ENCODE assay signal across 35 cellular contexts in genomic region chr11:75859614-75860013, GRCh38.
"Had no signal": no experiment of that assay in that cellular context is flagged by ENCODE, and none has a peak within 500 bp of the region (broad histone marks: within the 10 kb centered on the region; RNA-seq: fewer than 3 reads in every experiment).

No MANE protein-coding gene starts in this region.

- H3K36me3 ChIP-seq: MG63 had no signal

- DNase-seq: MG63, MM.1S, MV-4-11, NCI-H1048, NCI-H1092, NCI-H1092 treated with DMSO at 0.1 percent for 48 hours, NCI-H1105, NCI-H1105 treated with DMSO at 0.1 percent for 48 hours, NCI-H1417, NCI-H1417 treated with DMSO at 0.1 percent for 48 hours, NCI-H1436, NCI-H1436 treated with DMSO at 0.1 percent for 48 hours, NCI-H146, NCI-H1694, NCI-H1694 treated with DMSO at 0.1 percent for 48 hours, NCI-H187, NCI-H187 treated with DMSO at 0.1 percent for 48 hours, NCI-H1930, NCI-H2029, NCI-H2029 treated with DMSO at 0.1 percent for 48 hours, NCI-H2081, NCI-H2081 treated with DMSO at 0.1 percent for 48 hours, NCI-H2107, NCI-H2171, NCI-H2171 treated with DMSO at 0.1 percent for 48 hours, NCI-H2227 treated with DMSO at 0.1 percent for 48 hours, NCI-H226, NCI-H345, NCI-H446, NCI-H446 treated with DMSO at 0.1 percent for 48 hours, NCI-H510A, NCI-H510A treated with DMSO at 0.1 percent for 48 hours, NCI-H524, NCI-H524 treated with DMSO at 0.1 percent for 48 hours, NCI-H526 had no signal

- H3K4me3 ChIP-seq: MG63 had no signal

- H3K9me3 ChIP-seq: MG63 had no signal

- H3K27me3 ChIP-seq: MG63 had no signal
